In the genomic region with DNA sequence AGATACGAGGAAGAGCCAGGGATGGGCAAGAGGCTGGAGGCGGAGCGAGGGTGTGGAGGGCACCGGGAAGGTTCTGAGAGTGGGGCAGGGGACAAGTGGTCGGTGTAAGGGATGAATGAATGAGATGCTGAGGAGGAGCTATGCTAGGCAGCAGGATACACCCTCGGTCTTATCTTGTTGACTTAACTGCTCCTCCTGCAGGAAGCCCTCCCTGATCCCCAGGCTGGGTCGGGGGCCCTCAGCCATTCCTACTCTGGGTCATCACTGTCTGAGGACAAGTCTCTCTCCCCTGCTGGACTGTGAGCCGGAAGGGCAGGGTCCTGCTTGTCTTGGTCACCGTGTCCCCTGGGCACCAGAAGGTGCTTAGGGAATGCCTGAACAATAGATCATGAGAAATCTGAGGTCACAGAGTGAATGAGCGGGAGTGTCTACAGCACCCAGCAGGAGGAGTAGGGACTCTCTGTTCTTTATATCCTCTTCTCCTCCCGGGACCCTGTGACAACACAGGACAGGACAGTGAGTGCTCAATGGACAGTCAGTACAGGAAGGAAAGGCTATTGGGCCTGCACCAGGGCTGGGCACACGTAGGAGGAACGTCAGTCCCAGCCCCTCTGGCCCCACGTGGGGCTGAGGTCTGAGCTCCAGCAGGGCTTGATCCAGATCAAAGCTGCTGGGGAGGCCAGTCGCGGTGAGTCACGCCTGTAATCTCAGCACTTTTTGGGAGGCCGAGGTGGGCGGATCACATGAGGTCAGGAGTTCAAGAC, we compare ENCODE assay signal across 8 cellular contexts. TPM values are rescaled to one million over a fixed set of nuclear protein-coding genes. Genes with fewer than 3 reads are reported as not detected.
DNase-seq lines count a peak whose midpoint lies in the region; ATAC-seq and TF ChIP-seq lines count a peak whose summit lies in the region.

No MANE protein-coding gene starts in this region.

- POLR2A ChIA-PET in activated naive CD8-positive, alpha-beta T cell treated with anti-CD3 and anti-CD28 coated beads, Interleukin-2, amount 10 ng/mL, durations not matched to agents 7 days and 5 days (lab: Charles Lee) = interaction anchor here (0.6 to 3.3 kb wide), 4 partner anchors 10 to 196 kb away, joined by 3 to 22 read pairs (median 7); a partner anchor contains a TSS
- POLR2A ChIA-PET in GM10248 (lab: Yijun Ruan, JAX) = interaction anchor here (0.5 kb wide), 1 partner anchor 35 kb away, joined by 4 read pairs; no protein-coding TSS in a partner anchor

- H3K9me3 ChIP-seq in iPS-18c (ENCODE audit: control insufficient read depth, insufficient read depth, low read length) (no peaks in the 10 kb centered on the region), vagina (no peaks in the 10 kb centered on the region)

- peaks cover 16% of the 10 kb centered on the region for H3K4me1 Mint-ChIP-seq in activated naive CD8-positive, alpha-beta T cell treated with anti-CD3 and anti-CD28 coated beads, Interleukin-2, amount 10 ng/mL, durations not matched to agents 7 days and 5 days

- no peak overlapping the region for H3K27ac ChIP-seq in vagina

- intact Hi-C loops in vagina (cut with DNase I) = no loop called here

- H3K4me3 Mint-ChIP-seq in activated naive CD8-positive, alpha-beta T cell treated with anti-CD3 and anti-CD28 coated beads, Interleukin-2, amount 10 ng/mL, durations not matched to agents 7 days and 5 days = peak overlapping the region; percentile 62

- DNase-seq in stimulated activated CD4-positive, alpha-beta T cell treated with anti-CD3 and anti-CD28 coated beads, Interleukin-1b, Interleukin-23, amount 100 ng/mL, for 48 hours = peak; percentile 24
- no peak for DNase-seq in stimulated activated CD4-positive, alpha-beta T cell treated with anti-CD3 and anti-CD28 coated beads, Interleukin-4, amount 100 ng/mL, for 1 hour
- no peak for DNase-seq in activated naive CD8-positive, alpha-beta T cell treated with anti-CD3 and anti-CD28 coated beads, Interleukin-2, amount 10 ng/mL, durations not matched to agents 7 days and 5 days
- DNase-seq in vagina (ENCODE audit: extremely low spot score in 2 of 2) = no peak
- DNase-seq in DMS53 treated with DMSO at 0.1 percent for 48 hours (lab: John Stamatoyannopoulos, UW; ENCODE audit: unreplicated experiment) = no peak
- no peak for DNase-seq in GM10248 (ENCODE audit: extremely low spot score)

- peaks cover 33% of the 10 kb centered on the region for H3K4me1 ChIP-seq in vagina

- peaks cover 5% of the 10 kb centered on the region for H3K36me3 Mint-ChIP-seq in activated naive CD8-positive, alpha-beta T cell treated with anti-CD3 and anti-CD28 coated beads, Interleukin-2, amount 10 ng/mL, durations not matched to agents 7 days and 5 days

- ATAC-seq in activated naive CD8-positive, alpha-beta T cell treated with anti-CD3 and anti-CD28 coated beads, Interleukin-2, amount 10 ng/mL, durations not matched to agents 7 days and 5 days (ENCODE audit: low read depth) = no peak
- no peak for ATAC-seq in GM19324 (IDR thresholded peaks at IDR 0.05; ENCODE audit: low FRiP score, unreplicated experiment)

- no peaks in the 10 kb centered on the region for H3K27me3 ChIP-seq in vagina

- H3K27ac Mint-ChIP-seq in activated naive CD8-positive, alpha-beta T cell treated with anti-CD3 and anti-CD28 coated beads, Interleukin-2, amount 10 ng/mL, durations not matched to agents 7 days and 5 days = no peak overlapping the region

- H3K36me3 ChIP-seq in vagina = no peaks in the 10 kb centered on the region

- TF ChIP-seq CTCF in vagina (IDR thresholded peaks at IDR 0.05) (no peak), GM10248 (IDR thresholded peaks at IDR 0.05; ENCODE audit: control extremely low read depth, extremely low read depth, low read depth, missing control alignments) (no peak)

- TF ChIP-seq POLR2A in vagina (IDR thresholded peaks at IDR 0.05) = no peak

- CTCF ChIA-PET in GM10248 (lab: Yijun Ruan, JAX) = interaction anchor here (1.0 to 1.9 kb wide), 4 partner anchors 17 to 184 kb away, joined by 3 to 6 read pairs (median 3); a partner anchor contains a TSS

- H3K4me3 ChIP-seq in iPS-18c (ENCODE audit: insufficient read depth, low read depth, low read length) (peak overlapping the region; percentile 42), vagina (peak overlapping the region; percentile 26 to 37)

- no peaks in the 10 kb centered on the region for H3K9me3 Mint-ChIP-seq in activated naive CD8-positive, alpha-beta T cell treated with anti-CD3 and anti-CD28 coated beads, Interleukin-2, amount 10 ng/mL, durations not matched to agents 7 days and 5 days

- peaks cover 41% of the 10 kb centered on the region for H3K27me3 Mint-ChIP-seq in activated naive CD8-positive, alpha-beta T cell treated with anti-CD3 and anti-CD28 coated beads, Interleukin-2, amount 10 ng/mL, durations not matched to agents 7 days and 5 days

RNA-seq across cellular contexts. Expression of a gene that starts 6.5 kb away (rescaled TPM):
- under 1 TPM; 0.31 to 0.47 TPM for total RNA-seq in activated naive CD8-positive, alpha-beta T cell treated with anti-CD3 and anti-CD28 coated beads, Interleukin-2, amount 10 ng/mL, durations not matched to agents 7 days and 5 days
- 14.0 TPM for total RNA-seq in vagina

RNA-seq across cellular contexts. Expression of a gene that starts 23.8 kb away (rescaled TPM):
- total RNA-seq in activated naive CD8-positive, alpha-beta T cell treated with anti-CD3 and anti-CD28 coated beads, Interleukin-2, amount 10 ng/mL, durations not matched to agents 7 days and 5 days = 10 to 100 TPM; 61.1 to 63.6 TPM
- 28.7 TPM for total RNA-seq in vagina

RNA-seq across cellular contexts. Expression of a gene that starts 24.3 kb away (rescaled TPM):
- 10 to 100 TPM; 21.9 to 22.8 TPM for total RNA-seq in activated naive CD8-positive, alpha-beta T cell treated with anti-CD3 and anti-CD28 coated beads, Interleukin-2, amount 10 ng/mL, durations not matched to agents 7 days and 5 days
- 12.5 TPM for total RNA-seq in vagina

Comparison
In these comparisons a context has a peak if more than half of its experiments do, and no peak if none do; other contexts are left out.
1. RNA of a gene that starts 6.5 kb away (total RNA-seq): 14.0 TPM in vagina (single experiment); 0.31 to 0.47 TPM in activated naive CD8-positive, alpha-beta T cell treated with anti-CD3 and anti-CD28 coated beads, Interleukin-2, amount 10 ng/mL, durations not matched to agents 7 days and 5 days; every median in the first group is over 10 times any median in the second.